In the genomic region with DNA sequence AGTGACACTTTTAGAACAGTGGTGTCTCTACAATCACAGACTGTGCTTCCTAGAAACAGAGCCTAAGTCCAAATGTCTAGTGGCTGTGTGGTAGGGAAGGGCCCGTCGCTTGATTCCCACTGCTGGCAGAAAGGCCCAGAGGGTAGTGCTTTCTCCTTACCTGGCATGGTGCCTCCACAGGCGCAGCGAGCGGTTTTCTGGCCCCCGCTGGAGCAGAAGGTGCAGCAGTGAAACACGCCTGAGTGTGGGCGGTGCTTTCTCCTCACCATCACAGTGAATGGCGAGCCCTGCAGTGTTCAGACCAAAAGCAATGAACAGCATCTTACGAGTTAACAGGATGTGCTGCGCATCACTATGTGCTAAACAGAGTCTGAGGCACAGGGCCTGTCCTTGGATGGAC, we compare ENCODE assay signal across 1 cellular context.
TF ChIP-seq lines count a peak whose summit lies in the region.

No MANE protein-coding gene starts in this region.

TF ChIP-seq in H1, 55 proteins besides CTCF, POLR2A, EP300 and RAD21 (continued from another document):
- TF ChIP-seq POU5F1 (IDR thresholded peaks at IDR 0.05; ENCODE audit: low read depth, low read length): no peak
TF ChIP-seq in H1: peak in this region for 0.
